ENCODE assay signal across 10 cellular contexts in genomic region chr4:184028571-184028996, GRCh38.
A peak's percentile ranks its signal among the peaks of the same experiment; 100 is the strongest.
DNase-seq lines count a peak whose midpoint lies in the region; ATAC-seq and TF ChIP-seq lines count a peak whose summit lies in the region.
"Had no signal": no experiment of that assay in that cellular context is flagged by ENCODE, and none has a peak within 500 bp of the region (broad histone marks: within the 10 kb centered on the region; RNA-seq: fewer than 3 reads in every experiment).

No MANE protein-coding gene starts in this region.

- intact Hi-C loops in OCI-LY7 (cut with micrococcal nuclease; ENCODE audit: unreplicated experiment) (no loop called here), colonic mucosa (cut with DNase I) (no loop called here), aorta (cut with DNase I) (no loop called here)

- H3K4me2 ChIP-seq in OCI-LY7 (ENCODE audit: low read length): peak overlapping the region; percentile 37; the same call in 1 of the 2 replicates

- peaks cover 3 to 17% of the 10 kb centered on the region in 2 donors for H3K4me1 Mint-ChIP-seq in stimulated activated naive B cell treated with anti-CD40 and anti-IgM and Interleukin-4, amounts not matched to agents 10 μg/mL and 1 μg/mL and 100 μg/mL, for 72 hours

- no peaks in the 10 kb centered on the region for H3K36me3 Mint-ChIP-seq in stimulated activated naive B cell treated with anti-CD40 and anti-IgM and Interleukin-4, amounts not matched to agents 10 μg/mL and 1 μg/mL and 100 μg/mL, for 72 hours

- peak; percentile 58 to 61 for ATAC-seq in stimulated activated naive B cell treated with anti-CD40 and anti-IgM and Interleukin-4, amounts not matched to agents 10 μg/mL and 1 μg/mL and 100 μg/mL, for 72 hours (replicated peaks)
- no peak for ATAC-seq in aorta (ENCODE audit: low FRiP score)

- H3K27me3 Mint-ChIP-seq in stimulated activated naive B cell treated with anti-CD40 and anti-IgM and Interleukin-4, amounts not matched to agents 10 μg/mL and 1 μg/mL and 100 μg/mL, for 72 hours: peaks cover 15 to 36% of the 10 kb centered on the region in 2 donors

- 79 to 85% methylated on average over 14 of the region's 14 CpGs for WGBS in aorta, 2 donors

- no TSS peak for BruUV-seq in OCI-LY7 (replicated peaks; lab: Mats Ljungman, UMichigan)

- H3K4me1 ChIP-seq in OCI-LY7 (ENCODE audit: insufficient read depth, low read length, poor library complexity, severe bottlenecking) (no peaks in the 10 kb centered on the region), colonic mucosa (no peaks in the 10 kb centered on the region), aorta (ENCODE audit: control insufficient read depth in 1 of 2, insufficient read depth in 2 of 2, low read length in 2 of 2) (no peaks in the 10 kb centered on the region)
- H3K4me1 ChIP-seq: right lobe of liver, tibial artery had no signal

- H3K9me3 ChIP-seq in OCI-LY7 (ENCODE audit: low read length) (no peaks in the 10 kb centered on the region), colonic mucosa (no peaks in the 10 kb centered on the region), aorta (ENCODE audit: control insufficient read depth, low read length) (no peaks in the 10 kb centered on the region)
- H3K9me3 ChIP-seq: right lobe of liver, tibial artery had no signal

- H3K9ac ChIP-seq in colonic mucosa (ENCODE audit: low read depth in 2 of 2, low read length in 2 of 2): peak overlapping the region in 1 of 2 donors; percentile 53

- no peaks in the 10 kb centered on the region for H3K9me3 Mint-ChIP-seq in stimulated activated naive B cell treated with anti-CD40 and anti-IgM and Interleukin-4, amounts not matched to agents 10 μg/mL and 1 μg/mL and 100 μg/mL, for 72 hours

- H3K4me3 ChIP-seq in OCI-LY7 (ENCODE audit: low read depth, low read length, poor library complexity, severe bottlenecking) (no peak overlapping the region), colonic mucosa (peak overlapping the region; percentile 13), aorta (ENCODE audit: low read length in 2 of 2) (no peak overlapping the region)
- H3K4me3 ChIP-seq: right lobe of liver, tibial artery had no signal

- TF ChIP-seq CTCF in OCI-LY7 (conservative IDR thresholded peaks at IDR 0.05; ENCODE audit: low read length): no peak
- TF ChIP-seq CTCF in colonic mucosa (IDR thresholded peaks at IDR 0.05): no peak

- POLR2A ChIA-PET in OCI-LY7 (lab: Charles Lee): interaction anchor here (0.6 to 2.6 kb wide), 4 partner anchors 15 to 935 kb away, joined by 3 to 6 read pairs (median 3); no protein-coding TSS in a partner anchor

- H3K27ac ChIP-seq in OCI-LY7 (ENCODE audit: low read depth, low read length, poor library complexity, severe bottlenecking): no peak overlapping the region
- no peak overlapping the region for H3K27ac ChIP-seq in colonic mucosa
- H3K27ac ChIP-seq in aorta (ENCODE audit: low read depth in 1 of 2, low read length in 2 of 2): no peak overlapping the region
- H3K27ac ChIP-seq: right lobe of liver, tibial artery had no signal

- H2AFZ ChIP-seq in OCI-LY7 (ENCODE audit: low read length): 0 out of 2 replicates have a peak overlapping the region, but pooled peaks have one; percentile 43

- CTCF ChIA-PET in OCI-LY7 (lab: Charles Lee; ENCODE audit: unreplicated experiment): no interaction called here

- no peaks in the 10 kb centered on the region for H3K27me3 ChIP-seq in colonic mucosa
- H3K27me3 ChIP-seq in aorta (ENCODE audit: control insufficient read depth in 1 of 2, insufficient read depth in 2 of 2, low read length in 1 of 2): no peaks in the 10 kb centered on the region
- H3K27me3 ChIP-seq: right lobe of liver, tibial artery had no signal

- H3K27ac Mint-ChIP-seq in stimulated activated naive B cell treated with anti-CD40 and anti-IgM and Interleukin-4, amounts not matched to agents 10 μg/mL and 1 μg/mL and 100 μg/mL, for 72 hours: no peak overlapping the region

- H3K9me2 ChIP-seq in OCI-LY7 (ENCODE audit: insufficient read depth, low read length): no peaks in the 10 kb centered on the region

- H4K20me1 ChIP-seq in OCI-LY7 (ENCODE audit: insufficient read depth, low read length): no peaks in the 10 kb centered on the region

- H3K79me2 ChIP-seq in OCI-LY7 (ENCODE audit: insufficient read depth, low read depth, low read length): no peaks in the 10 kb centered on the region

- H3K36me3 ChIP-seq in OCI-LY7 (ENCODE audit: insufficient read depth, low read length) (no peaks in the 10 kb centered on the region), colonic mucosa (no peaks in the 10 kb centered on the region), aorta (ENCODE audit: control insufficient read depth in 1 of 2, insufficient read depth in 2 of 2, low read length in 1 of 2) (no peaks in the 10 kb centered on the region)
- H3K36me3 ChIP-seq: right lobe of liver, tibial artery had no signal

- peak; percentile 16 for DNase-seq in NCI-H748 (lab: John Stamatoyannopoulos, UW; ENCODE audit: unreplicated experiment)
- DNase-seq in NCI-H748 treated with DMSO at 0.1 percent for 48 hours (lab: John Stamatoyannopoulos, UW): no peak
- DNase-seq in OCI-LY7 (ENCODE audit: low spot score): peak; percentile 8
- no peak for DNase-seq in colonic mucosa
- DNase-seq in stimulated activated naive B cell treated with anti-CD40 and anti-IgM and Interleukin-4, amounts not matched to agents 10 μg/mL and 1 μg/mL and 100 μg/mL, for 72 hours: no peak
- no peak for DNase-seq in NCI-H2196 (lab: John Stamatoyannopoulos, UW; ENCODE audit: unreplicated experiment)
- DNase-seq in aorta: no peak
- DNase-seq in central memory CD4-positive, alpha-beta T cell: no peak
- DNase-seq: right lobe of liver, tibial artery had no signal

- H3K4me3 Mint-ChIP-seq in stimulated activated naive B cell treated with anti-CD40 and anti-IgM and Interleukin-4, amounts not matched to agents 10 μg/mL and 1 μg/mL and 100 μg/mL, for 72 hours: peak overlapping the region; percentile 61 to 74

Comparison
In these comparisons a context has a peak if more than half of its experiments do, and no peak if none do; other contexts are left out.
1. DNase-seq: peak in NCI-H748 (single experiment) and OCI-LY7 (single experiment); none in NCI-H748 treated with DMSO at 0.1 percent for 48 hours (single experiment), colonic mucosa (single experiment), stimulated activated naive B cell treated with anti-CD40 and anti-IgM and Interleukin-4, amounts not matched to agents 10 μg/mL and 1 μg/mL and 100 μg/mL, for 72 hours (single experiment), NCI-H2196 (single experiment), aorta (0 of 2) and central memory CD4-positive, alpha-beta T cell (single experiment).